In genomic region chr14:90332271-90332584, GRCh38 we compare ENCODE assay signal across 8 cellular contexts. TPM values are rescaled to one million over a fixed set of nuclear protein-coding genes. Genes with fewer than 3 reads are reported as not detected.
DNase-seq lines count a peak whose midpoint lies in the region; ATAC-seq lines count a peak whose summit lies in the region.

No MANE protein-coding gene starts in this region.

- H3K27me3 ChIP-seq in thymus (ENCODE audit: control insufficient read depth, insufficient read depth), result no peaks in the 10 kb centered on the region

- peaks cover 10% of the 10 kb centered on the region for H3K4me1 ChIP-seq in thymus (ENCODE audit: control insufficient read depth, insufficient read depth, low read length)

- H3K9me3 ChIP-seq in iPS-18c (ENCODE audit: control insufficient read depth, insufficient read depth, low read length) (no peaks in the 10 kb centered on the region), thymus (ENCODE audit: control insufficient read depth) (no peaks in the 10 kb centered on the region)

- peaks cover 11% of the 10 kb centered on the region for H3K36me3 Mint-ChIP-seq in activated T-cell treated with anti-CD3 and anti-CD28 coated beads, Interleukin-2, amount 50 U/mL, for 4 hours (ENCODE audit: insufficient read depth)
- peaks cover 5% of the 10 kb centered on the region for H3K36me3 Mint-ChIP-seq in T-cell

- DNase-seq in activated T-cell treated with anti-CD3 and anti-CD28 coated beads, Interleukin-2, amount 50 U/mL, for 4 hours, result no peak
- DNase-seq in activated T-cell treated with anti-CD3 and anti-CD28 coated beads, Interleukin-2, amount 50 U/mL, for 48 hours, result no peak
- DNase-seq in T-cell (no peak), NCI-H774 (lab: John Stamatoyannopoulos, UW) (no peak), NCI-H2227 treated with DMSO at 0.1 percent for 48 hours (lab: John Stamatoyannopoulos, UW) (no peak), NCI-H128 (lab: John Stamatoyannopoulos, UW; ENCODE audit: unreplicated experiment) (no peak)

- H3K4me3 ChIP-seq in iPS-18c (ENCODE audit: insufficient read depth, low read depth, low read length) (peak overlapping the region; percentile 43; the same call in 1 of the 2 replicates), thymus (ENCODE audit: low read length) (peak overlapping the region; percentile 75)

- peak overlapping the region; percentile 90 to 91 for H3K27ac Mint-ChIP-seq in T-cell

- peak in 1 of 2 donors; percentile 2 for ATAC-seq in activated T-cell treated with anti-CD3 and anti-CD28 coated beads, Interleukin-2, amount 50 U/mL, for 4 hours
- ATAC-seq in T-cell (replicated peaks in 1 of 4), result peak in 1 of 4 experiments; percentile 13

- H3K36me3 ChIP-seq in thymus (ENCODE audit: control insufficient read depth, insufficient read depth), result no peaks in the 10 kb centered on the region

- CTCF ChIA-PET in T-cell (lab: Charles Lee), result interaction anchor here in 1 of 2 donors (0.7 kb wide), 1 partner anchor 13 kb away, joined by 3 read pairs; no protein-coding TSS in a partner anchor

- peak overlapping the region; percentile 92 for H3K4me3 Mint-ChIP-seq in activated T-cell treated with anti-CD3 and anti-CD28 coated beads, Interleukin-2, amount 50 U/mL, for 4 hours
- H3K4me3 Mint-ChIP-seq in T-cell, result peak overlapping the region; percentile 91 to 92 (median 91)

- H3K27me3 Mint-ChIP-seq in activated T-cell treated with anti-CD3 and anti-CD28 coated beads, Interleukin-2, amount 50 U/mL, for 4 hours (ENCODE audit: low read depth), result peaks cover 14% of the 10 kb centered on the region
- peaks cover 7 to 19% of the 10 kb centered on the region in 2 donors for H3K27me3 Mint-ChIP-seq in T-cell

- POLR2A ChIA-PET in T-cell (lab: Charles Lee), result interaction anchor here in 1 of 2 donors (1.4 kb wide), 1 partner anchor 50 kb away, joined by 10 read pairs; no protein-coding TSS in a partner anchor

- no peaks in the 10 kb centered on the region for H3K9me3 Mint-ChIP-seq in activated T-cell treated with anti-CD3 and anti-CD28 coated beads, Interleukin-2, amount 50 U/mL, for 4 hours
- H3K9me3 Mint-ChIP-seq in T-cell, result no peaks in the 10 kb centered on the region

- WGBS in thymus, result 68% methylated on average over 6 of the region's 6 CpGs

- H3K27ac ChIP-seq in thymus (ENCODE audit: low read depth), result peak overlapping the region; percentile 36

- peaks cover 24% of the 10 kb centered on the region for H3K4me1 Mint-ChIP-seq in activated T-cell treated with anti-CD3 and anti-CD28 coated beads, Interleukin-2, amount 50 U/mL, for 4 hours (ENCODE audit: low read depth)
- H3K4me1 Mint-ChIP-seq in T-cell, result peaks cover 30 to 35% (median 31%) of the 10 kb centered on the region in 3 donors

RNA-seq across cellular contexts. Expression of gene NRDE2, which starts 0.5 kb away (rescaled TPM):
- 10 to 100 TPM; 18.8 to 26.0 (median 23.8) TPM for total RNA-seq in activated T-cell treated with anti-CD3 and anti-CD28 coated beads, Interleukin-2, amount 50 U/mL, for 4 hours
- total RNA-seq in T-cell, result 10 to 100 TPM; 20.5 to 26.7 (median 23.1) TPM
- 9.4 TPM for polyA plus RNA-seq in thymus
